8 cellular contexts compared by ENCODE assay signal in genomic region chr19:12932392-12933286, GRCh38. TPM values are rescaled to one million over a fixed set of nuclear protein-coding genes. Genes with fewer than 3 reads are reported as not detected.
DNase-seq lines count a peak whose midpoint lies in the region; ATAC-seq and TF ChIP-seq lines count a peak whose summit lies in the region.

No MANE protein-coding gene starts in this region.

- H3K27ac ChIP-seq in CD4-positive, alpha-beta T cell (ENCODE audit: low read depth, low read length), result no peak overlapping the region
- H3K27ac ChIP-seq in effector memory CD4-positive, alpha-beta T cell (ENCODE audit: insufficient read depth, low read length, poor library complexity, severe bottlenecking), result no peak overlapping the region
- no peak overlapping the region for H3K27ac ChIP-seq in neural progenitor cell

- peak overlapping the region; percentile 87 for H3K4me2 ChIP-seq in neural progenitor cell

- peaks cover 12% of the 10 kb centered on the region for H3K4me1 ChIP-seq in effector memory CD4-positive, alpha-beta T cell (ENCODE audit: control insufficient read depth, insufficient read depth, low read length, poor library complexity, severe bottlenecking)
- peaks cover 12% of the 10 kb centered on the region for H3K4me1 ChIP-seq in neural progenitor cell

- H3K79me2 ChIP-seq in neural progenitor cell (ENCODE audit: low read depth), result peaks cover 29% of the 10 kb centered on the region

- peaks cover 27% of the 10 kb centered on the region for H3K36me3 ChIP-seq in effector memory CD4-positive, alpha-beta T cell (ENCODE audit: control insufficient read depth, insufficient read depth, low read length)
- H3K36me3 ChIP-seq in neural progenitor cell, result no peaks in the 10 kb centered on the region

- no peak for TF ChIP-seq CTCF in CD4-positive, alpha-beta T cell (IDR thresholded peaks at IDR 0.05)
- no peak for TF ChIP-seq CTCF in neural progenitor cell (IDR thresholded peaks at IDR 0.05)

- intact Hi-C loops in CD4-positive, alpha-beta T cell (cut with DNase I, micrococcal nuclease), result loop anchor here (1.0 to 10.0 kb wide), 5 partner anchors 13 to 198 kb away; partner anchors contain the start of genes GCDH (in 1 of the 2), GET3 (in 1 of the 2), PRDX2 (in 1 of the 2) and RNASEH2A (in 1 of the 2)

- H3K4me1 Mint-ChIP-seq in CD4-positive, alpha-beta T cell (ENCODE audit: low read depth), result peaks cover 35% of the 10 kb centered on the region
- peaks cover 25% of the 10 kb centered on the region for H3K4me1 Mint-ChIP-seq in neural progenitor cell

- peaks cover 15% of the 10 kb centered on the region for H3F3A ChIP-seq in neural progenitor cell (ENCODE audit: low read depth)

- H3K9ac ChIP-seq in neural progenitor cell, result peak overlapping the region; percentile 67

- H2AFZ ChIP-seq in neural progenitor cell (replicated peaks), result no peak overlapping the region

- H4K20me1 ChIP-seq in neural progenitor cell (ENCODE audit: low read depth), result peaks cover 10% of the 10 kb centered on the region

- H3K27ac Mint-ChIP-seq in CD4-positive, alpha-beta T cell, result peak overlapping the region; percentile 79
- no peak overlapping the region for H3K27ac Mint-ChIP-seq in neural progenitor cell

- peak overlapping the region; percentile 76 for H3K4me3 ChIP-seq in effector memory CD4-positive, alpha-beta T cell (ENCODE audit: insufficient read depth, low read depth, low read length, poor library complexity, severe bottlenecking)
- peak overlapping the region; percentile 64 for H3K4me3 ChIP-seq in neural progenitor cell

- no peaks in the 10 kb centered on the region for H3K9me3 ChIP-seq in CD4-positive, alpha-beta T cell (ENCODE audit: control insufficient read depth, low read length)
- H3K9me3 ChIP-seq in effector memory CD4-positive, alpha-beta T cell (ENCODE audit: control insufficient read depth, low read length), result no peaks in the 10 kb centered on the region
- H3K9me3 ChIP-seq in neural progenitor cell (ENCODE audit: low read depth), result no peaks in the 10 kb centered on the region

- no peak for ATAC-seq in CD4-positive, alpha-beta T cell (ENCODE audit: poor library complexity)

- DNase-seq in CD4-positive, alpha-beta T cell, result no peak
- DNase-seq in MV-4-11 (lab: John Stamatoyannopoulos, UW) (peak; percentile 29), neural progenitor cell (ENCODE audit: low spot score) (no peak), RKO (ENCODE audit: low spot score) (no peak), HCEC 1CT (no peak), LoVo (ENCODE audit: low spot score) (no peak), NCI-H187 (lab: John Stamatoyannopoulos, UW) (no peak)
- no peak for DNase-seq in effector memory CD4-positive, alpha-beta T cell

- peak overlapping the region; percentile 98 for H3K4me3 Mint-ChIP-seq in CD4-positive, alpha-beta T cell
- peak overlapping the region; percentile 99 for H3K4me3 Mint-ChIP-seq in neural progenitor cell

- POLR2A ChIA-PET in CD4-positive, alpha-beta T cell (lab: Charles Lee), result interaction anchor here (1.3 to 3.2 kb wide), 8 partner anchors 13 to 167 kb away, joined by 4 to 26 read pairs (median 7); partner anchors contain the start of genes GCDH and SYCE2

- H3K9me3 Mint-ChIP-seq in CD4-positive, alpha-beta T cell, result no peaks in the 10 kb centered on the region
- no peaks in the 10 kb centered on the region for H3K9me3 Mint-ChIP-seq in neural progenitor cell

- no peaks in the 10 kb centered on the region for H3K27me3 Mint-ChIP-seq in CD4-positive, alpha-beta T cell
- H3K27me3 Mint-ChIP-seq in neural progenitor cell (ENCODE audit: insufficient read depth, low read depth), result peaks cover 11% of the 10 kb centered on the region

- H3K36me3 Mint-ChIP-seq in CD4-positive, alpha-beta T cell (ENCODE audit: low read depth), result peaks cover 51% of the 10 kb centered on the region
- H3K36me3 Mint-ChIP-seq in neural progenitor cell, result peaks cover 11% of the 10 kb centered on the region

- H3K27me3 ChIP-seq in CD4-positive, alpha-beta T cell (ENCODE audit: control insufficient read depth, insufficient read depth, low read length), result no peaks in the 10 kb centered on the region
- no peaks in the 10 kb centered on the region for H3K27me3 ChIP-seq in effector memory CD4-positive, alpha-beta T cell (replicated peaks; ENCODE audit: control insufficient read depth, insufficient read depth, low read length, poor library complexity, severe bottlenecking)
- no peaks in the 10 kb centered on the region for H3K27me3 ChIP-seq in neural progenitor cell

- CTCF ChIA-PET in CD4-positive, alpha-beta T cell (lab: Charles Lee), result interaction anchor here (2.1 kb wide), 2 partner anchors 33 to 48 kb away, joined by 8 read pairs; no protein-coding TSS in a partner anchor

RNA-seq across cellular contexts. Expression of gene FARSA, which starts 0.9 kb away (rescaled TPM):
- total RNA-seq in CD4-positive, alpha-beta T cell, result 10 to 100 TPM; 17.2 TPM
- total RNA-seq in neural progenitor cell (ENCODE audit: low replicate concordance), result 21.4 and 51.6 TPM in 2 replicates

RNA-seq across cellular contexts. Expression of gene CALR, which starts 5.8 kb away (rescaled TPM):
- 100 to 1,000 TPM; 558 to 559 TPM for total RNA-seq in CD4-positive, alpha-beta T cell
- total RNA-seq in neural progenitor cell (ENCODE audit: low replicate concordance), result 437 and 569 TPM in 2 replicates

RNA-seq across cellular contexts. Expression of gene RAD23A, which starts 13.0 kb away (rescaled TPM):
- 10 to 100 TPM; 90.0 to 92.7 TPM for total RNA-seq in CD4-positive, alpha-beta T cell
- total RNA-seq in neural progenitor cell (ENCODE audit: low replicate concordance), result 37.7 and 54.9 TPM in 2 replicates

RNA-seq across cellular contexts. Expression of gene SYCE2, which starts 13.5 kb away (rescaled TPM):
- 1 to 10 TPM; 2.1 to 3.5 TPM for total RNA-seq in CD4-positive, alpha-beta T cell
- total RNA-seq in neural progenitor cell (ENCODE audit: low replicate concordance), result 1.8 and 6.4 TPM in 2 replicates

RNA-seq across cellular contexts. Expression of gene GADD45GIP1, which starts 24.4 kb away (rescaled TPM):
- total RNA-seq in CD4-positive, alpha-beta T cell, result 10 to 100 TPM; 12.1 to 12.8 TPM
- 17.1 and 42.2 TPM in 2 replicates for total RNA-seq in neural progenitor cell (ENCODE audit: low replicate concordance)
